Comparison of ENCODE assay signal across 8 cellular contexts in the genomic region with DNA sequence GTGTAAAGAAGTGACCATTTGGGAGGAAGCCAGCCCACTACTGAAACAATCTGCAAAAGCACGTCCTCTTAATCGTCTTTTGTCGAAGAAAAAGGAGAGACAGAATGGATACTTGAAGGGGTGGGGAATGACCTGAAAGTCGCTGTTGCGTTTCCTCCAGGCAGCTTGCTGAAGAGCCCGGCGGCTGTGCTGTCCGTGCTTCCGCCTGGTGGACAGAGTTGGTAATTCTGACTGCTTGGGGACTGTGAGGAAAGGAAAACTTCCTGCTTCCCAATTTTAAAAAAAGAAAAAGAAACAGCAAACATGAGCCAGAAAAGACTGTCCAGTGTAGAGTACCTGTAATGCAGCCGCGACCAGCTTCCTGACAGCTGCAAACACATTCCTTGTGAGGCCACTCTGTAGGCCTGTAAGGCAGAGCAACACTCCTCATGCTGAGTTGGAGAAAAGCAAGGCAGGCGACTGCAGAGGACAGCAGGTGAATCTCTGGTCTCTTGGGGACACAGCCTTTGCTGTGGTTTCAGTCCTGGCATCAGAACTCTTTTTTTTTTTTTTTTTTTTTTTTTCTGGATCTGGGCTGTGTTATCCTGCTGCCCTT.
DNase-seq lines count a peak whose midpoint lies in the region; ATAC-seq and TF ChIP-seq lines count a peak whose summit lies in the region.

No MANE protein-coding gene starts in this region.

- no peaks in the 10 kb centered on the region for H3K4me1 ChIP-seq in ascending aorta

- H3K4me3 Mint-ChIP-seq in type B pancreatic cell: no peak overlapping the region

- H3K36me3 Mint-ChIP-seq in type B pancreatic cell: no peaks in the 10 kb centered on the region

- peaks cover 24% of the 10 kb centered on the region for H3K27me3 Mint-ChIP-seq in type B pancreatic cell

- H3K9me3 ChIP-seq in ascending aorta: no peaks in the 10 kb centered on the region

- H3K27ac Mint-ChIP-seq in type B pancreatic cell: no peak overlapping the region

- H3K4me1 Mint-ChIP-seq in type B pancreatic cell (ENCODE audit: unreplicated experiment): no peaks in the 10 kb centered on the region

- no peak for TF ChIP-seq CTCF in GM10248 (IDR thresholded peaks at IDR 0.05; ENCODE audit: control extremely low read depth, extremely low read depth, low read depth, missing control alignments)
- TF ChIP-seq CTCF in LNCAP (IDR thresholded peaks at IDR 0.05): peak; percentile 72
- peak; percentile 40 to 73 (median 54) for TF ChIP-seq CTCF in ascending aorta (IDR thresholded peaks at IDR 0.05)
- TF ChIP-seq CTCF in type B pancreatic cell (conservative IDR thresholded peaks at IDR 0.05): peak; percentile 82

- no peaks in the 10 kb centered on the region for H3K9me3 Mint-ChIP-seq in type B pancreatic cell

- no peaks in the 10 kb centered on the region for H3K27me3 ChIP-seq in ascending aorta

- no peak overlapping the region for H3K4me3 ChIP-seq in ascending aorta

- DNase-seq in GM10248 (ENCODE audit: extremely low spot score): peak; percentile 17
- peak in 1 of 2 donors; percentile 66 for DNase-seq in ascending aorta (ENCODE audit: low spot score in 2 of 2)
- DNase-seq in iPS-NIHi11 (ENCODE audit: low spot score): peak; percentile 78
- peak; percentile 71 for DNase-seq in type B pancreatic cell (ENCODE audit: extremely low spot score, unreplicated experiment)
- DNase-seq in cortex of kidney (lab: John Stamatoyannopoulos, UW): no peak
- DNase-seq in epidermal melanocyte (ENCODE audit: insufficient read length, low spot score): no peak

- POLR2A ChIA-PET in GM10248 (lab: Yijun Ruan, JAX): no interaction called here

- no peak overlapping the region for H3K27ac ChIP-seq in ascending aorta

- ATAC-seq in GM21619 (IDR thresholded peaks at IDR 0.05; ENCODE audit: unreplicated experiment): peak; percentile 78

- no peaks in the 10 kb centered on the region for H3K36me3 ChIP-seq in ascending aorta

- intact Hi-C loops in ascending aorta (cut with DNase I): loop anchor here (5.0 kb wide), 1 partner anchor 112 kb away; no protein-coding TSS in a partner anchor

- CTCF ChIA-PET in GM10248 (lab: Yijun Ruan, JAX): interaction anchor here (1.0 kb wide), 1 partner anchor 22 kb away, joined by 3 read pairs; no protein-coding TSS in a partner anchor

Comparison
In these comparisons a context has a peak if more than half of its experiments do, and no peak if none do; other contexts are left out.
1. DNase-seq: peak in GM10248 (single experiment), iPS-NIHi11 (single experiment) and type B pancreatic cell (single experiment); none in cortex of kidney (single experiment) and epidermal melanocyte (single experiment).